1 cellular context compared by ENCODE assay signal in the genomic region with DNA sequence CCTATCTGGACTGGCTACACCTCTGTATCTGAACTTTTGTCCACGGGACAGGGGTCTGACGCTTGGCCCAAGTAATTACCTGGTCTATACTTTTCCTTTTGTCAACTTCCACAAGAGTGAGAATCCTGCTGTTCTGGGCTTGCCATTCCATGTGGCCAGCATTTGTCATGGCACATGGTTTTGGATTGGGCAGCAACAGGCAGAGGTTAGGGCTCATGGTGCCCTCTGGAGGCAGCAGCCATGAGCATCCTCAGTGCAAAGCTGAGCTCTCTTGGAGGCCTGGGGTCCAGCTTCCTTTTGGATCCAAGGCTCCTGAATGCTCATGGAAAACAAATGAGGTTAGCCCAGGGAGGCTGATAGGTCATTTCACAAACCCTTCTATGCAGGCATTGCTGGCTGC.
TF ChIP-seq lines count a peak whose summit lies in the region.

No MANE protein-coding gene starts in this region.

TF ChIP-seq in HEK293, 187 proteins besides CTCF, POLR2A, EP300 and RAD21 (continued from another document):
- TF ChIP-seq, protein P1, sequence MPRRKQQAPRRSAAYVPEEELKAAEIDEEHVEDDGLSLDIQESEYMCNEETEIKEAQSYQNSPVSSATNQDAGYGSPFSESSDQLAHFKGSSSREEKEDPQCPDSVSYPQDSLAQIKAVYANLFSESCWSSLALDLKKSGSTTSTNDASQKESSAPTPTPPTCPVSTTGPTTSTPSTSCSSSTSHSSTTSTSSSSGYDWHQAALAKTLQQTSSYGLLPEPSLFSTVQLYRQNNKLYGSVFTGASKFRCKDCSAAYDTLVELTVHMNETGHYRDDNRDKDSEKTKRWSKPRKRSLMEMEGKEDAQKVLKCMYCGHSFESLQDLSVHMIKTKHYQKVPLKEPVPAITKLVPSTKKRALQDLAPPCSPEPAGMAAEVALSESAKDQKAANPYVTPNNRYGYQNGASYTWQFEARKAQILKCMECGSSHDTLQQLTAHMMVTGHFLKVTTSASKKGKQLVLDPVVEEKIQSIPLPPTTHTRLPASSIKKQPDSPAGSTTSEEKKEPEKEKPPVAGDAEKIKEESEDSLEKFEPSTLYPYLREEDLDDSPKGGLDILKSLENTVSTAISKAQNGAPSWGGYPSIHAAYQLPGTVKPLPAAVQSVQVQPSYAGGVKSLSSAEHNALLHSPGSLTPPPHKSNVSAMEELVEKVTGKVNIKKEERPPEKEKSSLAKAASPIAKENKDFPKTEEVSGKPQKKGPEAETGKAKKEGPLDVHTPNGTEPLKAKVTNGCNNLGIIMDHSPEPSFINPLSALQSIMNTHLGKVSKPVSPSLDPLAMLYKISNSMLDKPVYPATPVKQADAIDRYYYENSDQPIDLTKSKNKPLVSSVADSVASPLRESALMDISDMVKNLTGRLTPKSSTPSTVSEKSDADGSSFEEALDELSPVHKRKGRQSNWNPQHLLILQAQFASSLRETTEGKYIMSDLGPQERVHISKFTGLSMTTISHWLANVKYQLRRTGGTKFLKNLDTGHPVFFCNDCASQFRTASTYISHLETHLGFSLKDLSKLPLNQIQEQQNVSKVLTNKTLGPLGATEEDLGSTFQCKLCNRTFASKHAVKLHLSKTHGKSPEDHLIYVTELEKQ (tag by site-specific recombination; IDR thresholded peaks at IDR 0.05; ENCODE audit: borderline replicate concordance), result no peak
- TF ChIP-seq ZNF202 (tag by site-specific recombination; IDR thresholded peaks at IDR 0.05; ENCODE audit: borderline replicate concordance), result no peak
